In genomic region chr12:22234561-22234960, GRCh38 we compare ENCODE assay signal across 27 cellular contexts.
DNase-seq lines count a peak whose midpoint lies in the region; ATAC-seq and TF ChIP-seq lines count a peak whose summit lies in the region.
"Had no signal": no experiment of that assay in that cellular context is flagged by ENCODE, and none has a peak within 500 bp of the region (broad histone marks: within the 10 kb centered on the region; RNA-seq: fewer than 3 reads in every experiment).

No MANE protein-coding gene starts in this region.

- ATAC-seq in Right ventricle myocardium inferior (peak; percentile 42), right cardiac atrium (no peak)
- no peak for ATAC-seq in activated naive CD4-positive, alpha-beta T cell treated with anti-CD3 and anti-CD28 coated beads, Interleukin-2, amount 50 U/mL, for 72 hours
- ATAC-seq: activated CD4-positive, CD25-positive, alpha-beta regulatory T cell treated with anti-CD3 and anti-CD28 coated beads, Interleukin-2, amount 50 U/mL, for 24 hours had no signal

- intact Hi-C loops in Right ventricle myocardium inferior (cut with DNase I): no loop called here
- intact Hi-C loops in right cardiac atrium (cut with DNase I): no loop called here

- no peaks in the 10 kb centered on the region for H3K4me1 ChIP-seq in right cardiac atrium (ENCODE audit: control insufficient read depth, insufficient read depth, low read length)
- peaks cover 3% of the 10 kb centered on the region for H3K4me1 ChIP-seq in fibroblast of lung (ENCODE audit: control insufficient read depth, extremely low read depth, insufficient read depth, low read length)
- H3K4me1 ChIP-seq: ascending aorta had no signal

- H3K27me3 ChIP-seq in right cardiac atrium (ENCODE audit: control insufficient read depth, insufficient read depth) (no peaks in the 10 kb centered on the region), fibroblast of lung (ENCODE audit: control insufficient read depth, insufficient read depth, low read length) (no peaks in the 10 kb centered on the region)
- H3K27me3 ChIP-seq: ascending aorta had no signal

- no peak overlapping the region for H3K4me3 ChIP-seq in right cardiac atrium (ENCODE audit: low read length)
- H3K4me3 ChIP-seq in fibroblast of lung (replicated peaks in 1 of 4; ENCODE audit: control extremely low read depth in 1 of 4, insufficient read depth in 1 of 4, low read depth in 3 of 4, low read length in 4 of 4): no peak overlapping the region
- H3K4me3 ChIP-seq in skeletal muscle cell (ENCODE audit: low read depth, low read length): no peak overlapping the region
- H3K4me3 ChIP-seq: ascending aorta, lung had no signal

- no peak overlapping the region for H2AFZ ChIP-seq in fibroblast of lung (ENCODE audit: low read length)

- H3K9me3 Mint-ChIP-seq in activated naive CD4-positive, alpha-beta T cell treated with anti-CD3 and anti-CD28 coated beads, Interleukin-2, amount 50 U/mL, for 72 hours: peaks cover 0 to 4% of the 10 kb centered on the region in 2 donors

- H3K9me3 ChIP-seq in right cardiac atrium (ENCODE audit: control insufficient read depth, low read length): no peaks in the 10 kb centered on the region
- no peaks in the 10 kb centered on the region for H3K9me3 ChIP-seq in fibroblast of lung (ENCODE audit: control insufficient read depth, insufficient read depth, low read depth, low read length)

- no peaks in the 10 kb centered on the region for H3K36me3 ChIP-seq in fibroblast of lung (ENCODE audit: control insufficient read depth, insufficient read depth, low read length)
- H3K36me3 ChIP-seq: ascending aorta had no signal

- TF ChIP-seq CTCF in RWPE1 (conservative IDR thresholded peaks at IDR 0.05; ENCODE audit: low read depth) (no peak), fibroblast of lung (conservative IDR thresholded peaks at IDR 0.05 in 1 of 2, IDR thresholded peaks at IDR 0.05 in 1 of 2; ENCODE audit: low read depth in 1 of 2, low read length in 2 of 2) (no peak)

- H3K9ac ChIP-seq in fibroblast of lung (ENCODE audit: insufficient read depth, low read length): no peak overlapping the region

- H3K4me2 ChIP-seq in fibroblast of lung (ENCODE audit: extremely low read depth, insufficient read depth, low read length): peak overlapping the region; percentile 55

- POLR2A ChIA-PET in RWPE1 (lab: Yijun Ruan, JAX; ENCODE audit: low non-redundant PET): no interaction called here

- DNase-seq in Right ventricle myocardium inferior (ENCODE audit: missing footprints) (no peak), right cardiac atrium (no peak), RWPE1 (ENCODE audit: low spot score) (peak; percentile 6), fibroblast of lung (ENCODE audit: low read depth in 2 of 2) (peak; percentile 80 to 87), skeletal muscle cell (ENCODE audit: low read depth) (peak; percentile 32), HPDE6-E6E7 (ENCODE audit: extremely low spot score) (no peak), UCSD-AML1 (lab: John Stamatoyannopoulos, UW; ENCODE audit: unreplicated experiment) (no peak)
- no peak for DNase-seq in activated naive CD4-positive, alpha-beta T cell treated with anti-CD3 and anti-CD28 coated beads, Interleukin-2, amount 50 U/mL, for 72 hours (ENCODE audit: low spot score in 2 of 2)
- DNase-seq: 8988T; activated naive CD4-positive, alpha-beta T cell treated with anti-CD3 and anti-CD28 coated beads, Interleukin-2, amount 50 U/mL, for 16 hours; activated T-cell treated with anti-CD3 and anti-CD28 coated beads, Interleukin-2, amount 50 U/mL, for 48 hours; foreskin melanocyte; H7; hypothalamus; islet precursor cell; Kasumi-1; NCI-H1105 treated with DMSO at 0.1 percent for 48 hours; NCI-H2081 treated with DMSO at 0.1 percent for 48 hours; NCI-H446 treated with DMSO at 0.1 percent for 48 hours; NK-92 treated with Interleukin-12 subunit alpha and Interleukin-12 subunit beta, amount 100 ng/mL, for 24 hours; retina; stimulated activated CD8-positive, alpha-beta memory T cell treated with anti-CD3 and anti-CD28 coated beads, Interleukin-4, amount 100 ng/mL, for 48 hours; T1000 had no signal

- CTCF ChIA-PET in RWPE1 (lab: Yijun Ruan, JAX): interaction anchor here (0.6 kb wide), 1 partner anchor 680 kb away, joined by 3 read pairs; no protein-coding TSS in a partner anchor

- no peak overlapping the region for H3K27ac Mint-ChIP-seq in activated naive CD4-positive, alpha-beta T cell treated with anti-CD3 and anti-CD28 coated beads, Interleukin-2, amount 50 U/mL, for 72 hours

- H3K27ac ChIP-seq in right cardiac atrium (ENCODE audit: low read length) (no peak overlapping the region), RWPE1 (no peak overlapping the region), fibroblast of lung (ENCODE audit: insufficient read depth, low read length) (no peak overlapping the region)
- H3K27ac ChIP-seq: ascending aorta, C4-2B had no signal

- no peaks in the 10 kb centered on the region for H3K79me2 ChIP-seq in fibroblast of lung (ENCODE audit: control insufficient read depth, insufficient read depth, low read length)

- no peaks in the 10 kb centered on the region for H4K20me1 ChIP-seq in fibroblast of lung (ENCODE audit: control insufficient read depth, extremely low read depth, insufficient read depth, low read length)

- H3K36me3 Mint-ChIP-seq in activated naive CD4-positive, alpha-beta T cell treated with anti-CD3 and anti-CD28 coated beads, Interleukin-2, amount 50 U/mL, for 72 hours: no peaks in the 10 kb centered on the region

Comparison
In these comparisons a context has a peak if more than half of its experiments do, and no peak if none do; other contexts are left out.
1. DNase-seq: peak in RWPE1 (single experiment), fibroblast of lung (2 of 2) and skeletal muscle cell (single experiment); none in Right ventricle myocardium inferior (single experiment), right cardiac atrium (0 of 3), HPDE6-E6E7 (single experiment), UCSD-AML1 (single experiment) and activated naive CD4-positive, alpha-beta T cell treated with anti-CD3 and anti-CD28 coated beads, Interleukin-2, amount 50 U/mL, for 72 hours (0 of 2).